Comparison of ENCODE assay signal across 8 cellular contexts in the genomic region with DNA sequence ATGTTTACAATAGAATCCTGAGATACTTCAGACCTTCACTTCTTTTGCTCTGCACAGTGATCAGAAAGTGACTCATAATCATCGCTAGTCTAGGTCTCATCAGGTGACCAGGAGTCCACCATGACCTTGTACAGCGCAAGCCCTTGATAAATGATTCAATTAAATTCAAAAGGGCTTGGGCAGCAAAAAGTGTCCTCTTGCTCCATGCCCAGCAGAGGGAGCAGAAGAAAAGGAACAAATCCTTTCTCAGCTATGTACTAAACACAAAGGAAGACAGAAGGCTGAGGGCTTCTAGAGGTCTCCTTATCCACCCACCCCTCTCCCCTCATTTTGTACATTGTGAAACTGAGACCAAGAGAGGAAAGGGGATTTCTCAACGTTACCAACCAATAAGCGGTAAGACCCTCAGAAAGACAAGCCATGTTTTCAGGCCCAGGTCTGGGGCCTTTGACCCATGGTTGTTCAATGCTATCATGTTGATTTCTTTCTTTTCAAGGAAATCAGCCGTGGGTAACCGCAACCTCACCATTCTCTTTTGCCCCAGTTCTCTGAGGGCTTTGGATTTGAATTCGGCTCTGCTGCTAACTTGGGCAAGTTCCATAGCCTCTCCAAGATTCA.
DNase-seq lines count a peak whose midpoint lies in the region; ATAC-seq and TF ChIP-seq lines count a peak whose summit lies in the region.

No MANE protein-coding gene starts in this region.

- H3K9me3 ChIP-seq in SJCRH30 (replicated peaks) (no peaks in the 10 kb centered on the region), stomach (no peaks in the 10 kb centered on the region)

- H3K4me3 ChIP-seq in AG10803 (ENCODE audit: low read length) (no peak overlapping the region), SJCRH30 (no peak overlapping the region), stomach (no peak overlapping the region)

- POLR2A ChIA-PET in HEK293T (lab: Yijun Ruan, JAX) = no interaction called here

- DNase-seq in AG10803 (ENCODE audit: low read depth) (peak; percentile 44), HEK293T (ENCODE audit: extremely low spot score) (peak; percentile 34), SJCRH30 (peak; percentile 26 to 72), foreskin keratinocyte (peak in 1 of 2 donors; percentile 38), stomach (no peak)

- ATAC-seq in foreskin keratinocyte = peak; percentile 48
- no peak for ATAC-seq in GM21447 (IDR thresholded peaks at IDR 0.05; ENCODE audit: unreplicated experiment)
- no peak for ATAC-seq in HG03457 (IDR thresholded peaks at IDR 0.05; ENCODE audit: unreplicated experiment)
- ATAC-seq in HG03521 (IDR thresholded peaks at IDR 0.05; ENCODE audit: unreplicated experiment) = no peak

- TF ChIP-seq CTCF in AG10803 (conservative IDR thresholded peaks at IDR 0.05; ENCODE audit: low read length) = peak; percentile 64
- peak; percentile 66 for TF ChIP-seq CTCF in foreskin keratinocyte (conservative IDR thresholded peaks at IDR 0.05)
- TF ChIP-seq CTCF in stomach (IDR thresholded peaks at IDR 0.05) = peak in 5 of 7 experiments; percentile 11 to 49 (median 31)

- intact Hi-C loops in stomach (cut with DNase I; ENCODE audit: low total_unique reads) = no loop called here

- CTCF ChIA-PET in HEK293T (lab: Yijun Ruan, JAX) = interaction anchor here (1.1 kb wide), 1 partner anchor 88 kb away, joined by 3 read pairs; no protein-coding TSS in a partner anchor

- H3K36me3 ChIP-seq in SJCRH30 (no peaks in the 10 kb centered on the region), stomach (no peaks in the 10 kb centered on the region)

- H3K27me3 ChIP-seq in SJCRH30 (no peaks in the 10 kb centered on the region), foreskin keratinocyte (no peaks in the 10 kb centered on the region), stomach (no peaks in the 10 kb centered on the region)

- H3K27ac ChIP-seq in SJCRH30 (no peak overlapping the region), foreskin keratinocyte (no peak overlapping the region), stomach (no peak overlapping the region)

- TF ChIP-seq EP300 in stomach (IDR thresholded peaks at IDR 0.05) = no peak

- H3K4me1 ChIP-seq in SJCRH30 (peaks cover 4% of the 10 kb centered on the region; the same call in 1 of the 2 replicates), foreskin keratinocyte (peaks cover 16% of the 10 kb centered on the region), stomach (no peaks in the 10 kb centered on the region)

- WGBS in stomach, 5 donors = 50 to 67% (median 59%) methylated on average over 7 of the region's 7 CpGs

- TF ChIP-seq POLR2A in stomach (IDR thresholded peaks at IDR 0.05) = no peak

TF ChIP-seq in HEK293T, 16 proteins besides CTCF, POLR2A, EP300 and RAD21:
- TF ChIP-seq FOXM1 (IDR thresholded peaks at IDR 0.05; ENCODE audit: borderline replicate concordance) (no peak), NFRKB (IDR thresholded peaks at IDR 0.05) (no peak), HDGF (IDR thresholded peaks at IDR 0.05; ENCODE audit: borderline replicate concordance) (no peak), FOXK2 (IDR thresholded peaks at IDR 0.05) (no peak), ELF4 (IDR thresholded peaks at IDR 0.05) (no peak), SP1 (IDR thresholded peaks at IDR 0.05) (no peak), FOXA1 (IDR thresholded peaks at IDR 0.05) (no peak), TARDBP (IDR thresholded peaks at IDR 0.05) (no peak), CTBP1 (IDR thresholded peaks at IDR 0.05; ENCODE audit: borderline replicate concordance) (no peak), L3MBTL2 (conservative IDR thresholded peaks at IDR 0.05) (no peak), SUZ12 (IDR thresholded peaks at IDR 0.05) (no peak), ARNT (IDR thresholded peaks at IDR 0.05) (no peak), ZNF384 (IDR thresholded peaks at IDR 0.05) (no peak)
- TF ChIP-seq, protein P1, sequence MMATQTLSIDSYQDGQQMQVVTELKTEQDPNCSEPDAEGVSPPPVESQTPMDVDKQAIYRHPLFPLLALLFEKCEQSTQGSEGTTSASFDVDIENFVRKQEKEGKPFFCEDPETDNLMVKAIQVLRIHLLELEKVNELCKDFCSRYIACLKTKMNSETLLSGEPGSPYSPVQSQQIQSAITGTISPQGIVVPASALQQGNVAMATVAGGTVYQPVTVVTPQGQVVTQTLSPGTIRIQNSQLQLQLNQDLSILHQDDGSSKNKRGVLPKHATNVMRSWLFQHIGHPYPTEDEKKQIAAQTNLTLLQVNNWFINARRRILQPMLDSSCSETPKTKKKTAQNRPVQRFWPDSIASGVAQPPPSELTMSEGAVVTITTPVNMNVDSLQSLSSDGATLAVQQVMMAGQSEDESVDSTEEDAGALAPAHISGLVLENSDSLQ (IDR thresholded peaks at IDR 0.05) = no peak
